Comparison of ENCODE assay signal across 8 cellular contexts in genomic region chr19:45668342-45668871, GRCh38. TPM values are rescaled to one million over a fixed set of nuclear protein-coding genes. Genes with fewer than 3 reads are reported as not detected.
DNase-seq lines count a peak whose midpoint lies in the region; TF ChIP-seq lines count a peak whose summit lies in the region.

No MANE protein-coding gene starts in this region.

- CTCF ChIA-PET in AG04450 (lab: Charles Lee) (no interaction called here), HEK293 (lab: Yijun Ruan, JAX) (interaction anchor here (0.6 to 4.8 kb wide), 5 partner anchors 9 to 201 kb away, joined by 3 to 31 read pairs (median 7); partner anchors contain the start of genes QPCTL and SNRPD2)

- H3K27ac ChIP-seq in AG04450 (ENCODE audit: low read depth, low read length) (no peak overlapping the region), HEK293 (ENCODE audit: extremely low read depth, low read depth, low read length) (no peak overlapping the region; the same call in 1 of the 2 replicates), right atrium auricular region (peak overlapping the region; percentile 52 to 83)

- POLR2A ChIA-PET in AG04450 (lab: Yijun Ruan, JAX) (interaction anchor here (0.9 kb wide), 1 partner anchor 23 kb away, joined by 3 read pairs; no protein-coding TSS in a partner anchor), HEK293 (lab: Yijun Ruan, JAX) (interaction anchor here (0.6 to 3.1 kb wide), 15 partner anchors 9 to 628 kb away, joined by 3 to 9 read pairs (median 4); partner anchors contain the start of genes ERCC2, FOSB, QPCTL and SIX5)

- peaks cover 10% of the 10 kb centered on the region for H3K4me1 ChIP-seq in HEK293 (ENCODE audit: control insufficient read depth, insufficient read depth, low read length)
- peaks cover 0 to 27% of the 10 kb centered on the region in 2 donors for H3K4me1 ChIP-seq in right atrium auricular region

- TF ChIP-seq CTCF in AG04450 (IDR thresholded peaks at IDR 0.05; ENCODE audit: low read depth, low read length): no peak
- TF ChIP-seq CTCF in HEK293 (tag by site-specific recombination; IDR thresholded peaks at IDR 0.05): 0 out of 2 replicates have a peak, but pooled peaks have one; percentile 7
- TF ChIP-seq CTCF in right atrium auricular region (IDR thresholded peaks at IDR 0.05): no peak

- H3K9me3 ChIP-seq in AG04450 (ENCODE audit: control insufficient read depth, insufficient read depth, low read length) (peaks cover 9% of the 10 kb centered on the region; the same call in 1 of the 2 replicates), HEK293 (ENCODE audit: control insufficient read depth, insufficient read depth, low read depth, low read length) (no peaks in the 10 kb centered on the region), right atrium auricular region (no peaks in the 10 kb centered on the region)

- H3K36me3 ChIP-seq in HEK293 (ENCODE audit: control insufficient read depth in 2 of 2, insufficient read depth in 1 of 2, low read length in 2 of 2): no peaks in the 10 kb centered on the region; a peak in 1 of 3 replicates
- no peaks in the 10 kb centered on the region for H3K36me3 ChIP-seq in right atrium auricular region

- no peak for DNase-seq in AG04450 (ENCODE audit: low read depth, low spot score)
- peak; percentile 47 for DNase-seq in activated T-cell treated with anti-CD3 and anti-CD28 coated beads for 4 hours
- no peak for DNase-seq in right atrium auricular region (ENCODE audit: low spot score)
- DNase-seq in stimulated activated CD8-positive, alpha-beta memory T cell treated with anti-CD3 and anti-CD28 coated beads, Interleukin-4, amount 100 ng/mL, for 48 hours: peak; percentile 57
- DNase-seq in SKM-1 treated with dmso at 0.1 percent for 144 hours (lab: John Stamatoyannopoulos, UW; ENCODE audit: unreplicated experiment): no peak
- no peak for DNase-seq in NCI-H345 (lab: John Stamatoyannopoulos, UW)
- DNase-seq in NCI-H1417 treated with DMSO at 0.1 percent for 48 hours (lab: John Stamatoyannopoulos, UW): no peak

- H3K27me3 ChIP-seq in AG04450 (ENCODE audit: control insufficient read depth, insufficient read depth, low read length) (peaks cover 5% of the 10 kb centered on the region), right atrium auricular region (peaks cover 0 to 5% of the 10 kb centered on the region in 2 donors)

- H3K4me3 ChIP-seq in AG04450 (ENCODE audit: low read depth, low read length): peak overlapping the region; percentile 60
- H3K4me3 ChIP-seq in HEK293 (ENCODE audit: low read depth, low read length): peak overlapping the region; percentile 48
- H3K4me3 ChIP-seq in right atrium auricular region: peak overlapping the region; percentile 54 to 57

TF ChIP-seq in HEK293, 187 proteins besides CTCF, POLR2A, EP300 and RAD21 (continues in another document):
- TF ChIP-seq MEIS1 (CRISPR knock-in tag; IDR thresholded peaks at IDR 0.05; ENCODE audit: borderline replicate concordance) (no peak), ZNF335 (tag by site-specific recombination; conservative IDR thresholded peaks at IDR 0.05) (peak; percentile 55), ZNF777 (tag by site-specific recombination; IDR thresholded peaks at IDR 0.05; ENCODE audit: borderline replicate concordance) (peak; percentile 77; the same call in 1 of the 2 replicates), ZNF521 (tag by site-specific recombination; IDR thresholded peaks at IDR 0.05) (no peak), ZNF366 (tag by site-specific recombination; conservative IDR thresholded peaks at IDR 0.05) (peak; percentile 88), EGR2 (tag by site-specific recombination; IDR thresholded peaks at IDR 0.05; ENCODE audit: low read depth) (peak; percentile 62), ZNF449 (tag by site-specific recombination; IDR thresholded peaks at IDR 0.05) (no peak), KLF1 (tag by site-specific recombination; IDR thresholded peaks at IDR 0.05) (no peak), ZNF548 (tag by site-specific recombination; IDR thresholded peaks at IDR 0.05) (no peak), ZSCAN4 (tag by site-specific recombination; IDR thresholded peaks at IDR 0.05) (no peak), ZNF239 (tag by site-specific recombination; IDR thresholded peaks at IDR 0.05) (peak; percentile 19; the same call in 1 of the 2 replicates), ZNF747 (tag by site-specific recombination; IDR thresholded peaks at IDR 0.05) (no peak), ZFHX2 (tag by site-specific recombination; conservative IDR thresholded peaks at IDR 0.05) (peak; percentile 86), ZNF391 (tag by site-specific recombination; IDR thresholded peaks at IDR 0.05; ENCODE audit: borderline replicate concordance, low read depth) (peak; percentile 59; the same call in 1 of the 2 replicates), ZNF837 (tag by site-specific recombination; IDR thresholded peaks at IDR 0.05) (no peak), PATZ1 (tag by site-specific recombination; IDR thresholded peaks at IDR 0.05) (peak; percentile 40; the same call in 1 of the 2 replicates), ZNF692 (tag by site-specific recombination; IDR thresholded peaks at IDR 0.05) (no peak; the same call in 1 of the 2 replicates), ZNF112 (tag by site-specific recombination; IDR thresholded peaks at IDR 0.05) (no peak), ZNF571 (tag by site-specific recombination; IDR thresholded peaks at IDR 0.05) (no peak), ZBTB8A (tag by site-specific recombination; IDR thresholded peaks at IDR 0.05) (peak; percentile 51; the same call in 1 of the 2 replicates)

RNA-seq across cellular contexts. Expression of gene GIPR, which starts 0.4 kb away (rescaled TPM):
- polyA plus RNA-seq in AG04450 (2011; rRNA removed): 0.61 and 0.68 TPM in 2 replicates
- 1.8 and 2.0 TPM in 2 replicates for polyA minus RNA-seq in AG04450 (2011; rRNA and poly(A)+ RNA removed)
- 1 to 10 TPM; 2.7 to 3.1 TPM for total RNA-seq in right atrium auricular region

RNA-seq across cellular contexts. Expression of gene SNRPD2, which starts 23.3 kb away (rescaled TPM):
- 531 and 608 TPM in 2 replicates for polyA plus RNA-seq in AG04450 (2011; rRNA removed)
- 142 and 154 TPM in 2 replicates for polyA minus RNA-seq in AG04450 (2011; rRNA and poly(A)+ RNA removed)
- total RNA-seq in right atrium auricular region: 100 to 1,000 TPM; 158 to 201 TPM

RNA-seq across cellular contexts. Expression of gene QPCTL, which starts 24.1 kb away (rescaled TPM):
- 6.7 and 9.5 TPM in 2 replicates for polyA plus RNA-seq in AG04450 (2011; rRNA removed)
- 8.9 and 11.3 TPM in 2 replicates for polyA minus RNA-seq in AG04450 (2011; rRNA and poly(A)+ RNA removed)
- 1 to 10 TPM; 2.4 to 3.0 TPM for total RNA-seq in right atrium auricular region

RNA-seq across cellular contexts. Expression of gene EML2, which starts 29.2 kb away (rescaled TPM):
- polyA plus RNA-seq in AG04450 (2011; rRNA removed): 10.8 and 14.9 TPM in 2 replicates
- polyA minus RNA-seq in AG04450 (2011; rRNA and poly(A)+ RNA removed): 35.6 and 37.9 TPM in 2 replicates
- total RNA-seq in right atrium auricular region: 10 to 100 TPM; 18.7 to 22.5 TPM

Comparison
In these comparisons a context has a peak if more than half of its experiments do, and no peak if none do; other contexts are left out.
1. DNase-seq: peak in activated T-cell treated with anti-CD3 and anti-CD28 coated beads for 4 hours (single experiment) and stimulated activated CD8-positive, alpha-beta memory T cell treated with anti-CD3 and anti-CD28 coated beads, Interleukin-4, amount 100 ng/mL, for 48 hours (single experiment); none in AG04450 (single experiment), right atrium auricular region (single experiment), SKM-1 treated with dmso at 0.1 percent for 144 hours (single experiment), NCI-H345 (single experiment) and NCI-H1417 treated with DMSO at 0.1 percent for 48 hours (single experiment).
2. H3K27ac ChIP-seq: peak in right atrium auricular region (2 of 2); none in AG04450 (single experiment) and HEK293 (single experiment).
3. Peak in every context shown above with its lines, with median percentiles within 50 percentile points of each other: H3K4me3 ChIP-seq.